Comparison of ENCODE assay signal across 8 cellular contexts in genomic region chrX:107118322-107119147, GRCh38.
DNase-seq lines count a peak whose midpoint lies in the region; ATAC-seq and TF ChIP-seq lines count a peak whose summit lies in the region.

RBM41 (minus strand) TSS chrX:107118822; CDS start chrX:107118773, 49 bp downstream.

- in situ Hi-C loops in astrocyte of the spinal cord (cut with HindIII; ENCODE audit: low sequenced_read_pairs) = no loop called here

- peak within 1 kb of the TSS; percentile 61 for H3K4me3 ChIP-seq in astrocyte of the spinal cord (ENCODE audit: low read depth, low read length)

- ATAC-seq in GM18505 (IDR thresholded peaks at IDR 0.05; ENCODE audit: unreplicated experiment) (peak; percentile 98), HG02973 (IDR thresholded peaks at IDR 0.05; ENCODE audit: unreplicated experiment) (peak; percentile 99)

- no peak for TF ChIP-seq CTCF in astrocyte of the spinal cord (IDR thresholded peaks at IDR 0.05; ENCODE audit: low read depth, low read length)

- TF ChIP-seq POLR2A in GM18505 (IDR thresholded peaks at IDR 0.05; ENCODE audit: borderline replicate concordance, extremely low read depth, insufficient read depth, insufficient read length) = no peak

- DNase-seq in NCI-H187 treated with DMSO at 0.1 percent for 48 hours (lab: John Stamatoyannopoulos, UW) (peak; percentile 15), T1000 (lab: John Stamatoyannopoulos, UW) (peak; percentile 8), astrocyte of the spinal cord (ENCODE audit: low read depth, low spot score) (peak; percentile 83), hypothalamus (lab: John Stamatoyannopoulos, UW) (peak; percentile 1 to 85 (median 52)), retina (peak; percentile 85), OCI-M2 (lab: John Stamatoyannopoulos, UW; ENCODE audit: unreplicated experiment) (no peak)
